ENCODE assay signal across 10 cellular contexts in genomic region chr3:10017636-10018292, GRCh38. TPM values are rescaled to one million over a fixed set of nuclear protein-coding genes. Genes with fewer than 3 reads are reported as not detected.
DNase-seq lines count a peak whose midpoint lies in the region; TF ChIP-seq lines count a peak whose summit lies in the region.
"Had no signal": no experiment of that assay in that cellular context is flagged by ENCODE, and none has a peak within 500 bp of the region (broad histone marks: within the 10 kb centered on the region; RNA-seq: fewer than 3 reads in every experiment).

No MANE protein-coding gene starts in this region.

- peaks cover 11% of the 10 kb centered on the region for H3K79me2 ChIP-seq in GM23248 (ENCODE audit: insufficient read depth)

- DNase-seq in GM23248 (peak; percentile 88), NCI-H226 (peak; percentile 91), ascending aorta (ENCODE audit: low spot score in 2 of 2) (no peak), cerebellar cortex (ENCODE audit: low spot score) (no peak), cerebellum (ENCODE audit: low spot score) (no peak), NCI-H1436 treated with DMSO at 0.1 percent for 48 hours (lab: John Stamatoyannopoulos, UW) (no peak), NCI-H1092 (lab: John Stamatoyannopoulos, UW) (no peak)
- peak; percentile 48 to 59 for DNase-seq in stimulated activated CD4-positive, alpha-beta T cell treated with anti-CD3 and anti-CD28 coated beads, Interleukin-2, amount 100 ng/mL, for 24 hours
- DNase-seq: effector CD8-positive, alpha-beta T cell had no signal

- peaks cover 29% of the 10 kb centered on the region for H3K4me1 ChIP-seq in GM23248 (ENCODE audit: insufficient read depth)
- peaks cover 5 to 17% of the 10 kb centered on the region in 2 donors for H3K4me1 ChIP-seq in ascending aorta

- H3F3A ChIP-seq in GM23248 (ENCODE audit: insufficient read depth), result peaks cover 27% of the 10 kb centered on the region

- H2AFZ ChIP-seq in GM23248, result no peak overlapping the region

- H3K36me3 ChIP-seq in GM23248 (ENCODE audit: low read depth) (peaks cover 8% of the 10 kb centered on the region; the same call in 1 of the 2 replicates), ascending aorta (peaks cover 15 to 37% of the 10 kb centered on the region in 2 donors)

- H3K9me3 ChIP-seq in GM23248 (ENCODE audit: low read depth), result no peaks in the 10 kb centered on the region
- no peaks in the 10 kb centered on the region for H3K9me3 ChIP-seq in ascending aorta
- H3K9me3 ChIP-seq: right atrium auricular region had no signal

- H3K27ac ChIP-seq in GM23248, result peak overlapping the region; percentile 63; the same call in 1 of the 2 replicates
- peak overlapping the region; percentile 18 for H3K27ac ChIP-seq in ascending aorta
- H3K27ac ChIP-seq: right atrium auricular region had no signal

- H3K9ac ChIP-seq in GM23248, result no peak overlapping the region

- no peaks in the 10 kb centered on the region for H3K9me2 ChIP-seq in GM23248 (ENCODE audit: insufficient read depth)

- intact Hi-C loops in ascending aorta (cut with DNase I), result loop anchor here (10.0 kb wide), 1 partner anchor 173 kb away; the partner anchor contains the start of gene RPUSD3

- peak overlapping the region; percentile 29 for H3K4me2 ChIP-seq in GM23248 (ENCODE audit: unreplicated experiment)

- H3K27me3 ChIP-seq in GM23248 (replicated peaks; ENCODE audit: insufficient read depth), result no peaks in the 10 kb centered on the region
- H3K27me3 ChIP-seq in ascending aorta, result no peaks in the 10 kb centered on the region
- H3K27me3 ChIP-seq: right atrium auricular region had no signal

- H3K4me3 ChIP-seq in GM23248 (no peak overlapping the region), ascending aorta (no peak overlapping the region)
- H3K4me3 ChIP-seq: right atrium auricular region had no signal

- WGBS in GM23248 (ENCODE audit: low coverage in 1 of 2, low lambda C conversion rate in 2 of 2, missing lambda C conversion rate in 2 of 2), 2 experiments, result 59 to 65% methylated on average over 13 of the region's 13 CpGs

- H4K20me1 ChIP-seq in GM23248 (ENCODE audit: insufficient read depth), result no peaks in the 10 kb centered on the region

- no peak for TF ChIP-seq CTCF in ascending aorta (IDR thresholded peaks at IDR 0.05)

- in situ Hi-C loops in GM23248 (cut with MboI), result no loop called here

RNA-seq across cellular contexts. Expression of gene FANCD2, which starts 8.5 kb away (rescaled TPM):
- 6.1 and 7.0 TPM in 2 replicates for total RNA-seq in GM23248 (2014; rRNA removed; shearing (Covaris generic))
- 3.8 and 4.4 TPM in 2 replicates for polyA plus RNA-seq in GM23248 (2016; fragmentation: Nextera tagmentation; extraction: Ambion mirVana)
- total RNA-seq in ascending aorta (54.6 TPM), cerebellum (12.1 TPM)

RNA-seq across cellular contexts. Expression of gene EMC3, which starts 31.1 kb away (rescaled TPM):
- total RNA-seq in GM23248 (2014; rRNA removed; shearing (Covaris generic)), result 44.3 and 130 TPM in 2 replicates
- polyA plus RNA-seq in GM23248 (2016; fragmentation: Nextera tagmentation; extraction: Ambion mirVana), result 139 and 154 TPM in 2 replicates
- 12.3 TPM for total RNA-seq in ascending aorta
- total RNA-seq in cerebellum, result 22.9 TPM

Comparison
In these comparisons a context has a peak if more than half of its experiments do, and no peak if none do; other contexts are left out.
1. DNase-seq: peak in GM23248 (single experiment), NCI-H226 (single experiment) and stimulated activated CD4-positive, alpha-beta T cell treated with anti-CD3 and anti-CD28 coated beads, Interleukin-2, amount 100 ng/mL, for 24 hours (2 of 2); none in ascending aorta (0 of 2), cerebellar cortex (single experiment), cerebellum (single experiment), NCI-H1436 treated with DMSO at 0.1 percent for 48 hours (single experiment) and NCI-H1092 (single experiment).